ENCODE assay signal across 1 cellular context in genomic region chr19:8322638-8322997, GRCh38.
TF ChIP-seq lines count a peak whose summit lies in the region.

No MANE protein-coding gene starts in this region.

TF ChIP-seq in HEK293, 187 proteins besides CTCF, POLR2A, EP300 and RAD21 (continued from another document):
- TF ChIP-seq, protein P1, sequence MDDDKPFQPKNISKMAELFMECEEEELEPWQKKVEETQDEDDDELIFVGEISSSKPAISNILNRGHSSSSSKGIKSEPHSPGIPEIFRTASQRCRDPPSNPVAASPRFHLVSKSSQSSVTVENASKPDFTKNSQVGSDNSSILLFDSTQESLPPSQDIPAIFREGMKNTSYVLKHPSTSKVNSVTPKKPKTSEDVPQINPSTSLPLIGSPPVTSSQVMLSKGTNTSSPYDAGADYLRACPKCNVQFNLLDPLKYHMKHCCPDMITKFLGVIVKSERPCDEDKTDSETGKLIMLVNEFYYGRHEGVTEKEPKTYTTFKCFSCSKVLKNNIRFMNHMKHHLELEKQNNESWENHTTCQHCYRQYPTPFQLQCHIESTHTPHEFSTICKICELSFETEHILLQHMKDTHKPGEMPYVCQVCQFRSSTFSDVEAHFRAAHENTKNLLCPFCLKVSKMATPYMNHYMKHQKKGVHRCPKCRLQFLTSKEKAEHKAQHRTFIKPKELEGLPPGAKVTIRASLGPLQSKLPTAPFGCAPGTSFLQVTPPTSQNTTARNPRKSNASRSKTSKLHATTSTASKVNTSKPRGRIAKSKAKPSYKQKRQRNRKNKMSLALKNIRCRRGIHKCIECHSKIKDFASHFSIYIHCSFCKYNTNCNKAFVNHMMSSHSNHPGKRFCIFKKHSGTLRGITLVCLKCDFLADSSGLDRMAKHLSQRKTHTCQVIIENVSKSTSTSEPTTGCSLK (tag by site-specific recombination; IDR thresholded peaks at IDR 0.05): no peak
- TF ChIP-seq HIC1 (tag by site-specific recombination; IDR thresholded peaks at IDR 0.05) (no peak), SP3 (tag by site-specific recombination; IDR thresholded peaks at IDR 0.05) (no peak), ZNF112 (tag by site-specific recombination; IDR thresholded peaks at IDR 0.05) (no peak)
